Comparison of ENCODE assay signal across 8 cellular contexts in the genomic region with DNA sequence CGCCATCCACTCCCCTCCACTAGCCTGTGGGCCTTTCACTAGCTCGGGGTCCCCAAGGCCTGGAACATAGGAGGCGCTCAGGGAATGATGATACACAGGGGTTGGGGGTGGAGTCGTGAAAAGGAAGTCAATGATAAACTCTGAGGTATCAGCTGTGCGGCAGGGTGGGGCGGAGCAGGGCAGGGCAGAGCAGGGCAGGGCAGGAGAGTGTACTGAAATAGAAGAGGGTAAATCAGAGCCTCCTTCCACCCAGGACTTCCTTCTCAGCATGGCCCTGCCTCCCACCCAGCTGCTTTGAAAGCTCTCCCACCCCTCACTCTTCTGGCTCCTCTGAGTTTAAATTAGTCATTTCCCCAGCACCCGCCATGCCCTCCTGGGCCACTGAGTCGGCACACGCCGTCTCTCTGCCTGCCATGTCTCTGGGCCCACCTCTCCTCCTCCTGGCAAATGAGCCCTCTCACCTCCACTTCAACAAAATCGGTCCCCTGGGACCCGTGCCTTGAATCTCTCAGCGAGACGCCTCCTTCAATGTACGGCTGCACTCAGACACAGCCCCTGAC. TPM values are rescaled to one million over a fixed set of nuclear protein-coding genes. Genes with fewer than 3 reads are reported as not detected.
DNase-seq lines count a peak whose midpoint lies in the region; ATAC-seq and TF ChIP-seq lines count a peak whose summit lies in the region.

No MANE protein-coding gene starts in this region.

- H3K4me3 ChIP-seq in DND-41 (ENCODE audit: low read depth in 1 of 2, low read length in 2 of 2) = no peak overlapping the region
- no peak overlapping the region for H3K4me3 ChIP-seq in uterus

- peaks cover 25% of the 10 kb centered on the region for H3K4me1 ChIP-seq in DND-41 (ENCODE audit: insufficient read depth, low read length)
- peaks cover 4 to 14% of the 10 kb centered on the region in 2 donors for H3K4me1 ChIP-seq in uterus

- H3K36me3 ChIP-seq in DND-41 (ENCODE audit: insufficient read depth, low read length) (peaks cover 18% of the 10 kb centered on the region), uterus (no peaks in the 10 kb centered on the region)

- peak overlapping the region; percentile 93 to 97 (median 96) for H3K27ac Mint-ChIP-seq in naive thymus-derived CD8-positive, alpha-beta T cell

- H2AFZ ChIP-seq in DND-41 (ENCODE audit: low read depth, low read length) = no peak overlapping the region

- H3K9me3 Mint-ChIP-seq in naive thymus-derived CD8-positive, alpha-beta T cell = no peaks in the 10 kb centered on the region

- POLR2A ChIA-PET in naive thymus-derived CD8-positive, alpha-beta T cell (lab: Charles Lee) = interaction anchor here (0.6 to 28.2 kb wide), 10 partner anchors 10 to 179 kb away, joined by 3 to 808 read pairs (median 6); a partner anchor contains a TSS

- H3K4me2 ChIP-seq in DND-41 (ENCODE audit: insufficient read depth, low read length) = no peak overlapping the region

- H3K4me3 Mint-ChIP-seq in naive thymus-derived CD8-positive, alpha-beta T cell = peak overlapping the region; percentile 66 to 93 (median 82)

- intact Hi-C loops in uterus (cut with DNase I; ENCODE audit: low total_unique reads) = no loop called here

- H3K27me3 Mint-ChIP-seq in naive thymus-derived CD8-positive, alpha-beta T cell = no peaks in the 10 kb centered on the region

- H3K9me3 ChIP-seq in DND-41 (ENCODE audit: insufficient read depth, low read length, severe bottlenecking) (no peaks in the 10 kb centered on the region), uterus (no peaks in the 10 kb centered on the region)

- H3K4me1 Mint-ChIP-seq in naive thymus-derived CD8-positive, alpha-beta T cell = peaks cover 44 to 97% (median 93%) of the 10 kb centered on the region in 4 donors

- peaks cover 0 to 36% (median 5%) of the 10 kb centered on the region in 3 donors for H3K36me3 Mint-ChIP-seq in naive thymus-derived CD8-positive, alpha-beta T cell

- no peak for TF ChIP-seq CTCF in DND-41 (IDR thresholded peaks at IDR 0.05; ENCODE audit: borderline replicate concordance, extremely low read depth, low read length, poor library complexity, severe bottlenecking)
- no peak for TF ChIP-seq CTCF in uterus (IDR thresholded peaks at IDR 0.05)

- TF ChIP-seq POLR2A in uterus (IDR thresholded peaks at IDR 0.05) = no peak

- no peak overlapping the region for H3K9ac ChIP-seq in DND-41 (ENCODE audit: low read depth, low read length)

- DNase-seq in DND-41 (no peak), T-helper 22 cell (ENCODE audit: low read depth) (peak; percentile 55), uterus (no peak), DMS79 (lab: John Stamatoyannopoulos, UW) (no peak)
- peak; percentile 62 for DNase-seq in central memory CD4-positive, alpha-beta T cell
- DNase-seq in naive thymus-derived CD8-positive, alpha-beta T cell = peak; percentile 54 to 87 (median 64)

- ATAC-seq in DND-41 (ENCODE audit: insufficient read depth, low read depth) (0 out of 3 replicates have a peak, but pooled peaks have one; percentile 40), HG02943 (IDR thresholded peaks at IDR 0.05; ENCODE audit: low read depth, unreplicated experiment) (peak; percentile 82), HG03565 (IDR thresholded peaks at IDR 0.05; ENCODE audit: unreplicated experiment) (no peak)
- ATAC-seq in naive thymus-derived CD8-positive, alpha-beta T cell = peak; percentile 78 to 88

- peaks cover 93% of the 10 kb centered on the region for H3K79me2 ChIP-seq in DND-41 (ENCODE audit: insufficient read depth, low read length)

- peaks cover 87% of the 10 kb centered on the region for H4K20me1 ChIP-seq in DND-41 (ENCODE audit: insufficient read depth, low read length)

- H3K27me3 ChIP-seq in DND-41 (ENCODE audit: insufficient read depth, low read length, poor library complexity) = no peaks in the 10 kb centered on the region
- H3K27me3 ChIP-seq in uterus = no peaks in the 10 kb centered on the region

- no peak overlapping the region for H3K27ac ChIP-seq in DND-41 (ENCODE audit: low read length)
- peak overlapping the region; percentile 37 to 75 for H3K27ac ChIP-seq in uterus

RNA-seq across cellular contexts. Expression of a gene that starts 16.9 kb away (rescaled TPM):
- 100 to 1,000 TPM; 268 to 289 TPM for total RNA-seq in naive thymus-derived CD8-positive, alpha-beta T cell
- polyA plus RNA-seq in naive thymus-derived CD8-positive, alpha-beta T cell = 100 to 1,000 TPM; 475 to 592 (median 562) TPM
- 100 to 1,000 TPM in 3 of 4 donors, 10 to 100 TPM in 1; 94.4 to 281 (median 141) TPM for total RNA-seq in uterus

Comparison
In these comparisons a context has a peak if more than half of its experiments do, and no peak if none do; other contexts are left out.
1. DNase-seq: peak in T-helper 22 cell (single experiment), central memory CD4-positive, alpha-beta T cell (single experiment) and naive thymus-derived CD8-positive, alpha-beta T cell (10 of 10); none in DND-41 (single experiment), uterus (0 of 2) and DMS79 (single experiment).